In the genomic region with DNA sequence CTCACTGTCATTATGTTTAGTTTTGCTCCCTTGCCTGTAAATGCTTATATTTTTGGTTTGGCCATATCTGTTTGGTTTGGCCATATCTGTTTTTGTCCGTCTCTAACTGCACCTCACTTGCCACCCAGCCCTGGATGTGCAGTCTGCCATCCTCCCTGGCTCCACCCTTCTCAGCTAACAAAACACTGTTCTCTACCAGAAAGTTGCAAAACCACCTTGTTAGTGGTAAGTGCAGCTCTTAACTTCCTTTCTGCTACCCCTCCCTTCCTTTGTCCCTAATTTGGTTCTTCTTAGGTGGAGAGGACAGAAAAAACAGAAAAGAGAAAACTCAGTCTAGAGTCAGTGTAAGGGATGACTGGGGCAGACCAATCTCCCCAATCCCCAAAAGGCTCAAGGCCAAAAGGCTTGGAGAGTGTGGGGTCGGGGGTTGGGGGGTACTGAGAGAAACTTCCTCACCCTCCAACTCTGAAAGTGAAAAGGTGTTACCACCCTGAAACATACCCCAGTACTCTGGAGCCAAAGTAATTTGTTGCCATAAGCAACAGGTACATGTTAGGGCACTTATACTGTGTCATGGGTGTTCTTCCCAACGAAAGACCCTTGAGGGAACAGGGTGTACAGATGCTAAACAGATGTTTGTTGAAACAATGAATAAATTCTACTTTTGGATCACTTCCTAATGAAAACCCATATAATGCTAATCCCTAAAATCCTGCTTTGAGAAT, we compare ENCODE assay signal across 8 cellular contexts. TPM values are rescaled to one million over a fixed set of nuclear protein-coding genes. Genes with fewer than 3 reads are reported as not detected.
DNase-seq lines count a peak whose midpoint lies in the region; ATAC-seq, FAIRE-seq and TF ChIP-seq lines count a peak whose summit lies in the region.

No MANE protein-coding gene starts in this region.

- H3K27me3 ChIP-seq in RWPE2 (ENCODE audit: insufficient read depth, poor library complexity, severe bottlenecking): no peaks in the 10 kb centered on the region
- no peaks in the 10 kb centered on the region for H3K27me3 ChIP-seq in effector memory CD4-positive, alpha-beta T cell (replicated peaks; ENCODE audit: control insufficient read depth, insufficient read depth, low read length, poor library complexity, severe bottlenecking)

- TF ChIP-seq RAD21 in A549 (conservative IDR thresholded peaks at IDR 0.05 in 1 of 2, IDR thresholded peaks at IDR 0.05 in 1 of 2): no peak

- H3K4me1 ChIP-seq in A549: peaks cover 28% of the 10 kb centered on the region
- no peaks in the 10 kb centered on the region for H3K4me1 ChIP-seq in RWPE2 (ENCODE audit: insufficient read depth, poor library complexity, severe bottlenecking)
- peaks cover 66% of the 10 kb centered on the region for H3K4me1 ChIP-seq in effector memory CD4-positive, alpha-beta T cell (ENCODE audit: control insufficient read depth, insufficient read depth, low read length, poor library complexity, severe bottlenecking)

- no peaks in the 10 kb centered on the region for H3K36me3 ChIP-seq in RWPE2 (ENCODE audit: low read depth)
- H3K36me3 ChIP-seq in effector memory CD4-positive, alpha-beta T cell (ENCODE audit: control insufficient read depth, insufficient read depth, low read length): peaks cover 3% of the 10 kb centered on the region

- TF ChIP-seq POLR2A in A549 (IDR thresholded peaks at IDR 0.05; ENCODE audit: low read length) (no peak), GM19099 (IDR thresholded peaks at IDR 0.05; ENCODE audit: extremely low read depth, insufficient read length, low read depth) (peak; percentile 22)

- H3K27ac ChIP-seq in A549 (peak overlapping the region; percentile 20 to 21; a peak in 2 of 6 replicates), RWPE2 (ENCODE audit: poor library complexity, severe bottlenecking) (no peak overlapping the region)
- H3K27ac ChIP-seq in effector memory CD4-positive, alpha-beta T cell (ENCODE audit: insufficient read depth, low read length, poor library complexity, severe bottlenecking): peak overlapping the region; percentile 94

- TF ChIP-seq EP300 in A549 (IDR thresholded peaks at IDR 0.05): no peak

- no peak for ATAC-seq in A549
- peak; percentile 36; the same call in 1 of the 3 replicates for ATAC-seq in RWPE2 (ENCODE audit: low read depth)

- TF ChIP-seq CTCF in A549 (IDR thresholded peaks at IDR 0.05) (no peak), RWPE2 (IDR thresholded peaks at IDR 0.05; ENCODE audit: poor library complexity, severe bottlenecking) (no peak), GM10266 (IDR thresholded peaks at IDR 0.05; ENCODE audit: control insufficient read depth, insufficient read depth, low read depth, missing control alignments) (no peak)

- H3K9me3 ChIP-seq in A549: no peaks in the 10 kb centered on the region
- no peaks in the 10 kb centered on the region for H3K9me3 ChIP-seq in RWPE2 (ENCODE audit: severe bottlenecking)
- H3K9me3 ChIP-seq in effector memory CD4-positive, alpha-beta T cell (ENCODE audit: control insufficient read depth, low read length): no peaks in the 10 kb centered on the region

- POLR2A ChIA-PET in A549 (lab: Yijun Ruan, JAX): interaction anchor here (1.6 kb wide), 1 partner anchor 11 kb away, joined by 4 read pairs; no protein-coding TSS in a partner anchor

- WGBS in A549 (ENCODE audit: missing lambda C conversion rate): 62% methylated on average over 3 of the region's 3 CpGs

- H3K4me3 ChIP-seq in A549: no peak overlapping the region
- no peak overlapping the region for H3K4me3 ChIP-seq in RWPE2 (ENCODE audit: severe bottlenecking)
- H3K4me3 ChIP-seq in effector memory CD4-positive, alpha-beta T cell (ENCODE audit: insufficient read depth, low read depth, low read length, poor library complexity, severe bottlenecking): peak overlapping the region; percentile 35

- DNase-seq in A549 (ENCODE audit: low read depth in 1 of 2, low spot score in 1 of 2) (no peak), RWPE2 (ENCODE audit: low spot score) (no peak), NCI-H1694 (lab: John Stamatoyannopoulos, UW) (no peak), DMS53 (lab: John Stamatoyannopoulos, UW) (no peak), GM10266 (ENCODE audit: extremely low spot score) (no peak), AG08396 (ENCODE audit: low spot score) (no peak)
- peak in 2 of 3 donors; percentile 17 to 26 for DNase-seq in effector memory CD4-positive, alpha-beta T cell

- FAIRE-seq in A549 (lab: Jason Lieb, UNC): no peak

- peak overlapping the region; percentile 27; the same call in 1 of the 3 replicates for H3K4me2 ChIP-seq in A549

- CTCF ChIA-PET in A549 (lab: Yijun Ruan, JAX): interaction anchor here (1.3 to 6.0 kb wide), 4 partner anchors 21 to 57 kb away, joined by 3 to 41 read pairs (median 3); no protein-coding TSS in a partner anchor

TF ChIP-seq in A549, 52 proteins besides CTCF, POLR2A, EP300 and RAD21:
- TF ChIP-seq HDAC2 (IDR thresholded peaks at IDR 0.05) (no peak), NPAS2 (CRISPR knock-in tag; IDR thresholded peaks at IDR 0.05; ENCODE audit: borderline replicate concordance) (no peak), ZNF302 (CRISPR knock-in tag; IDR thresholded peaks at IDR 0.05) (no peak), GATA3 (IDR thresholded peaks at IDR 0.05; ENCODE audit: borderline replicate concordance) (no peak), KDM1A (IDR thresholded peaks at IDR 0.05; ENCODE audit: low read depth) (no peak), EHF (CRISPR knock-in tag; IDR thresholded peaks at IDR 0.05) (no peak), TP53 (CRISPR knock-in tag; IDR thresholded peaks at IDR 0.05) (no peak), CBX2 (IDR thresholded peaks at IDR 0.05; ENCODE audit: borderline replicate concordance, low read depth) (no peak), KDM5A (IDR thresholded peaks at IDR 0.05) (no peak), HOXA7 (CRISPR knock-in tag; IDR thresholded peaks at IDR 0.05) (no peak), RFX5 (IDR thresholded peaks at IDR 0.05) (no peak), JUN (IDR thresholded peaks at IDR 0.05) (no peak), SREBF2 (IDR thresholded peaks at IDR 0.05) (no peak)
- TF ChIP-seq, protein P1, sequence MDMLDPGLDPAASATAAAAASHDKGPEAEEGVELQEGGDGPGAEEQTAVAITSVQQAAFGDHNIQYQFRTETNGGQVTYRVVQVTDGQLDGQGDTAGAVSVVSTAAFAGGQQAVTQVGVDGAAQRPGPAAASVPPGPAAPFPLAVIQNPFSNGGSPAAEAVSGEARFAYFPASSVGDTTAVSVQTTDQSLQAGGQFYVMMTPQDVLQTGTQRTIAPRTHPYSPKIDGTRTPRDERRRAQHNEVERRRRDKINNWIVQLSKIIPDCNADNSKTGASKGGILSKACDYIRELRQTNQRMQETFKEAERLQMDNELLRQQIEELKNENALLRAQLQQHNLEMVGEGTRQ (IDR thresholded peaks at IDR 0.05): no peak
- TF ChIP-seq, protein P2, sequence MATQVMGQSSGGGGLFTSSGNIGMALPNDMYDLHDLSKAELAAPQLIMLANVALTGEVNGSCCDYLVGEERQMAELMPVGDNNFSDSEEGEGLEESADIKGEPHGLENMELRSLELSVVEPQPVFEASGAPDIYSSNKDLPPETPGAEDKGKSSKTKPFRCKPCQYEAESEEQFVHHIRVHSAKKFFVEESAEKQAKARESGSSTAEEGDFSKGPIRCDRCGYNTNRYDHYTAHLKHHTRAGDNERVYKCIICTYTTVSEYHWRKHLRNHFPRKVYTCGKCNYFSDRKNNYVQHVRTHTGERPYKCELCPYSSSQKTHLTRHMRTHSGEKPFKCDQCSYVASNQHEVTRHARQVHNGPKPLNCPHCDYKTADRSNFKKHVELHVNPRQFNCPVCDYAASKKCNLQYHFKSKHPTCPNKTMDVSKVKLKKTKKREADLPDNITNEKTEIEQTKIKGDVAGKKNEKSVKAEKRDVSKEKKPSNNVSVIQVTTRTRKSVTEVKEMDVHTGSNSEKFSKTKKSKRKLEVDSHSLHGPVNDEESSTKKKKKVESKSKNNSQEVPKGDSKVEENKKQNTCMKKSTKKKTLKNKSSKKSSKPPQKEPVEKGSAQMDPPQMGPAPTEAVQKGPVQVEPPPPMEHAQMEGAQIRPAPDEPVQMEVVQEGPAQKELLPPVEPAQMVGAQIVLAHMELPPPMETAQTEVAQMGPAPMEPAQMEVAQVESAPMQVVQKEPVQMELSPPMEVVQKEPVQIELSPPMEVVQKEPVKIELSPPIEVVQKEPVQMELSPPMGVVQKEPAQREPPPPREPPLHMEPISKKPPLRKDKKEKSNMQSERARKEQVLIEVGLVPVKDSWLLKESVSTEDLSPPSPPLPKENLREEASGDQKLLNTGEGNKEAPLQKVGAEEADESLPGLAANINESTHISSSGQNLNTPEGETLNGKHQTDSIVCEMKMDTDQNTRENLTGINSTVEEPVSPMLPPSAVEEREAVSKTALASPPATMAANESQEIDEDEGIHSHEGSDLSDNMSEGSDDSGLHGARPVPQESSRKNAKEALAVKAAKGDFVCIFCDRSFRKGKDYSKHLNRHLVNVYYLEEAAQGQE (IDR thresholded peaks at IDR 0.05): no peak
- TF ChIP-seq, protein P3, sequence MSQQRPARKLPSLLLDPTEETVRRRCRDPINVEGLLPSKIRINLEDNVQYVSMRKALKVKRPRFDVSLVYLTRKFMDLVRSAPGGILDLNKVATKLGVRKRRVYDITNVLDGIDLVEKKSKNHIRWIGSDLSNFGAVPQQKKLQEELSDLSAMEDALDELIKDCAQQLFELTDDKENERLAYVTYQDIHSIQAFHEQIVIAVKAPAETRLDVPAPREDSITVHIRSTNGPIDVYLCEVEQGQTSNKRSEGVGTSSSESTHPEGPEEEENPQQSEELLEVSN (IDR thresholded peaks at IDR 0.05; ENCODE audit: borderline replicate concordance, low read depth): no peak

RNA-seq across cellular contexts. Expression of a gene that starts 5.0 kb away (rescaled TPM):
- polyA plus RNA-seq in A549 (2011; rRNA removed) (0.52 and 0.57 TPM in 2 replicates), A549 (2017; fragmentation: RNase III; extraction: RNeasy Plus Mini Kit Qiagen cat#74134 plus additional on column Dnase treatment) (0.05 to 0.08 TPM in 2 of 3 replicates, not detected in the other)
- polyA plus RNA-seq in A549 (2012; cell fraction: cytosol; rRNA removed): 0.15 and 0.16 TPM in 2 replicates
- 0.06 and 0.15 TPM in 2 replicates for polyA plus RNA-seq in A549 (2012; cell fraction: nucleus; rRNA removed)
- polyA minus RNA-seq in A549 (2011; rRNA and poly(A)+ RNA removed): 0.21 and 0.63 TPM in 2 replicates

RNA-seq across cellular contexts. Expression of a gene that starts 27.5 kb away (rescaled TPM):
- polyA plus RNA-seq in A549 (2011; rRNA removed) (not detected in 2 replicates), A549 (2017; fragmentation: RNase III; extraction: RNeasy Plus Mini Kit Qiagen cat#74134 plus additional on column Dnase treatment) (not detected in 3 replicates)
- polyA plus RNA-seq in A549 (2012; cell fraction: cytosol; rRNA removed): 0.08 TPM in 1 of 2 replicates, not detected in the other
- polyA plus RNA-seq in A549 (2012; cell fraction: nucleus; rRNA removed): not detected in 2 replicates
- polyA minus RNA-seq in A549 (2011; rRNA and poly(A)+ RNA removed): not detected in 2 replicates

RNA-seq across cellular contexts. Expression of a gene that starts 48.8 kb away (rescaled TPM):
- polyA plus RNA-seq in A549 (2011; rRNA removed) (27.2 and 38.3 TPM in 2 replicates), A549 (2017; fragmentation: RNase III; extraction: RNeasy Plus Mini Kit Qiagen cat#74134 plus additional on column Dnase treatment) (14.8 to 16.4 TPM (median 15.5 TPM) in 3 replicates)
- 15.1 and 16.5 TPM in 2 replicates for polyA plus RNA-seq in A549 (2012; cell fraction: cytosol; rRNA removed)
- polyA plus RNA-seq in A549 (2012; cell fraction: nucleus; rRNA removed): 5.3 and 9.7 TPM in 2 replicates
- 20.3 and 22.3 TPM in 2 replicates for polyA minus RNA-seq in A549 (2011; rRNA and poly(A)+ RNA removed)

Comparison
In these comparisons a context has a peak if more than half of its experiments do, and no peak if none do; other contexts are left out.
1. DNase-seq: peak in effector memory CD4-positive, alpha-beta T cell (2 of 3); none in A549 (0 of 2), RWPE2 (single experiment), NCI-H1694 (single experiment), DMS53 (single experiment), GM10266 (single experiment) and AG08396 (single experiment).